10 cellular contexts compared by ENCODE assay signal in the genomic region with DNA sequence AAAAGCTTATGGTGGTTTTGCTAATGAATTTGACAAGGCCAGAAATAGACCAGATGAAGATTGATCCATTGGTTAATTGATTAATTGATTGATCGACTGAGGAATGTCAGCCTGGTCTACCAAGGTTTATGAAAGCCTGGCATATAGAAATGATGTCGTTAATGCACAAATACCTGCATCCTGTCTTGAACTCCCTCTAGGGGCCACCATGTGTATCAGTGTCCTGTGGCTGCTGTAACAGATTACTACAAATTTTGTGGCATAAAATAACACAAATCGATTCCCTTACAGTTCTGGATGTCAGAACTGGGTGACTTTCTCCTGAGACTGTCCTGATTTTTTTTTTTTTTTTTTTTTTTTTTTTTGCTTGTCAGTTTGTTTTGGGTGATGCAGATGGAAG.
DNase-seq lines count a peak whose midpoint lies in the region; ATAC-seq and TF ChIP-seq lines count a peak whose summit lies in the region.
"Had no signal": no experiment of that assay in that cellular context is flagged by ENCODE, and none has a peak within 500 bp of the region (broad histone marks: within the 10 kb centered on the region; RNA-seq: fewer than 3 reads in every experiment).

No MANE protein-coding gene starts in this region.

- TF ChIP-seq POLR2A in Peyer's patch (IDR thresholded peaks at IDR 0.05) = no peak

- H3K9me3 Mint-ChIP-seq in CD4-positive, CD25-positive, alpha-beta regulatory T cell = peaks cover 0 to 6% (median 0%) of the 10 kb centered on the region in 7 donors
- H3K9me3 Mint-ChIP-seq: activated naive CD4-positive, alpha-beta T cell treated with anti-CD3 and anti-CD28 coated beads, Interleukin-2, amount 50 U/mL, for 24 hours had no signal

- H3K4me1 Mint-ChIP-seq in CD4-positive, CD25-positive, alpha-beta regulatory T cell = peaks cover 11 to 17% (median 16%) of the 10 kb centered on the region in 4 donors

- H3K4me1 ChIP-seq in CD4-positive, CD25-positive, alpha-beta regulatory T cell (ENCODE audit: control insufficient read depth, insufficient read depth, low read length, poor library complexity, severe bottlenecking) = peaks cover 10% of the 10 kb centered on the region
- H3K4me1 ChIP-seq in Peyer's patch = no peaks in the 10 kb centered on the region

- no peak overlapping the region for H3K4me3 ChIP-seq in CD4-positive, CD25-positive, alpha-beta regulatory T cell (ENCODE audit: low read depth, low read length)
- H3K4me3 ChIP-seq in GM12875 (ENCODE audit: low read depth, low read length) (no peak overlapping the region), Peyer's patch (no peak overlapping the region)

- H3K27me3 ChIP-seq in CD4-positive, CD25-positive, alpha-beta regulatory T cell (ENCODE audit: control insufficient read depth, insufficient read depth, low read length) = no peaks in the 10 kb centered on the region
- no peaks in the 10 kb centered on the region for H3K27me3 ChIP-seq in Peyer's patch

- DNase-seq in CD4-positive, CD25-positive, alpha-beta regulatory T cell = peak in 2 of 3 donors; percentile 8 to 56
- DNase-seq in Peyer's patch (no peak), iPS-NIHi11 (ENCODE audit: low spot score) (peak; percentile 21), Ammon's horn (ENCODE audit: low spot score) (no peak), D341Med (ENCODE audit: low spot score) (no peak), foreskin melanocyte (no peak)
- DNase-seq: left ventricle myocardium superior had no signal

- TF ChIP-seq CTCF in GM12875 (IDR thresholded peaks at IDR 0.05; ENCODE audit: borderline replicate concordance, insufficient read depth, low read depth, low read length) (peak; percentile 66; the same call in 1 of the 2 replicates), Peyer's patch (IDR thresholded peaks at IDR 0.05) (peak in 5 of 6 experiments; percentile 42 to 65 (median 61))

- no peak overlapping the region for H3K27ac ChIP-seq in CD4-positive, CD25-positive, alpha-beta regulatory T cell (ENCODE audit: insufficient read depth, low read length, poor library complexity, severe bottlenecking)
- no peak overlapping the region for H3K27ac ChIP-seq in Peyer's patch

- no peak overlapping the region for H3K4me3 Mint-ChIP-seq in CD4-positive, CD25-positive, alpha-beta regulatory T cell
- H3K4me3 Mint-ChIP-seq: activated naive CD4-positive, alpha-beta T cell treated with anti-CD3 and anti-CD28 coated beads, Interleukin-2, amount 50 U/mL, for 24 hours had no signal

- H3K36me3 Mint-ChIP-seq in CD4-positive, CD25-positive, alpha-beta regulatory T cell = no peaks in the 10 kb centered on the region
- H3K36me3 Mint-ChIP-seq: activated naive CD4-positive, alpha-beta T cell treated with anti-CD3 and anti-CD28 coated beads, Interleukin-2, amount 50 U/mL, for 24 hours had no signal

- H3K36me3 ChIP-seq in CD4-positive, CD25-positive, alpha-beta regulatory T cell (ENCODE audit: control insufficient read depth, insufficient read depth, low read length) = no peaks in the 10 kb centered on the region
- H3K36me3 ChIP-seq in Peyer's patch = no peaks in the 10 kb centered on the region

- H3K27me3 Mint-ChIP-seq in CD4-positive, CD25-positive, alpha-beta regulatory T cell = no peaks in the 10 kb centered on the region
- H3K27me3 Mint-ChIP-seq: activated naive CD4-positive, alpha-beta T cell treated with anti-CD3 and anti-CD28 coated beads, Interleukin-2, amount 50 U/mL, for 24 hours had no signal

- no peak overlapping the region for H3K27ac Mint-ChIP-seq in CD4-positive, CD25-positive, alpha-beta regulatory T cell
- H3K27ac Mint-ChIP-seq: activated naive CD4-positive, alpha-beta T cell treated with anti-CD3 and anti-CD28 coated beads, Interleukin-2, amount 50 U/mL, for 24 hours had no signal

- no peak for ATAC-seq in CD4-positive, CD25-positive, alpha-beta regulatory T cell (ENCODE audit: low read depth in 2 of 2)
- no peak for ATAC-seq in HG03108 (IDR thresholded peaks at IDR 0.05; ENCODE audit: unreplicated experiment)
- ATAC-seq: left ventricle myocardium superior had no signal

- H3K9me3 ChIP-seq in CD4-positive, CD25-positive, alpha-beta regulatory T cell (ENCODE audit: control insufficient read depth in 2 of 2, low read length in 2 of 2) = no peaks in the 10 kb centered on the region
- H3K9me3 ChIP-seq in Peyer's patch = no peaks in the 10 kb centered on the region

Comparison
In these comparisons a context has a peak if more than half of its experiments do, and no peak if none do; other contexts are left out.
1. DNase-seq: peak in CD4-positive, CD25-positive, alpha-beta regulatory T cell (2 of 3) and iPS-NIHi11 (single experiment); none in Peyer's patch (0 of 3), Ammon's horn (single experiment), D341Med (single experiment) and foreskin melanocyte (single experiment).